In genomic region chr4:25312496-25313193, GRCh38 we compare ENCODE assay signal across 1 cellular context.
TF ChIP-seq lines count a peak whose summit lies in the region.

Gene ZCCHC4, plus strand, starts transcription at chr4:25312774. Its CDS starts 36 bp downstream, at chr4:25312810.

TF ChIP-seq in K562, 482 proteins besides CTCF, POLR2A, EP300 and RAD21 (continued from another document and continues in another):
- TF ChIP-seq CHD7 (IDR thresholded peaks at IDR 0.05; ENCODE audit: low read depth, low read length) (no peak), FOXK2 (conservative IDR thresholded peaks at IDR 0.05 in 1 of 2, IDR thresholded peaks at IDR 0.05 in 1 of 2; ENCODE audit: low read depth in 2 of 2) (peak; percentile 81 to 91), SMAD1 (IDR thresholded peaks at IDR 0.05; ENCODE audit: low read depth, low read length, partially characterized antibody) (peak; percentile 28), TCFL5 (CRISPR knock-in tag; conservative IDR thresholded peaks at IDR 0.05) (no peak), ADNP (tag; IDR thresholded peaks at IDR 0.05) (no peak), RBM39 (optimal IDR thresholded peaks at IDR 0.05; ENCODE audit: low read depth, low read length) (no peak), CREBBP (IDR thresholded peaks at IDR 0.05; ENCODE audit: low read depth, low read length) (no peak), EP400 (IDR thresholded peaks at IDR 0.05) (peak; percentile 80), MECOM (CRISPR knock-in tag; IDR thresholded peaks at IDR 0.05) (no peak), HDGF (IDR thresholded peaks at IDR 0.05) (no peak), ARID3B (CRISPR knock-in tag; IDR thresholded peaks at IDR 0.05; ENCODE audit: borderline replicate concordance) (no peak), LARP7 (IDR thresholded peaks at IDR 0.05) (no peak), ZNF668 (CRISPR knock-in tag; IDR thresholded peaks at IDR 0.05) (no peak), NCOA1 (IDR thresholded peaks at IDR 0.05; ENCODE audit: low read depth) (no peak), ZNF133 (CRISPR knock-in tag; IDR thresholded peaks at IDR 0.05) (no peak), NBN (IDR thresholded peaks at IDR 0.05; ENCODE audit: low read depth) (peak; percentile 66), SMAD2 (IDR thresholded peaks at IDR 0.05; ENCODE audit: low read depth, low read length) (no peak), ZNF143 (CRISPR knock-in tag; IDR thresholded peaks at IDR 0.05) (peak; percentile 61; the same call in 1 of the 2 replicates), ZBTB1 (CRISPR knock-in tag; IDR thresholded peaks at IDR 0.05; ENCODE audit: borderline replicate concordance, low read depth) (peak; percentile 42; the same call in 1 of the 2 replicates), FOXP1 (CRISPR knock-in tag; IDR thresholded peaks at IDR 0.05) (peak; percentile 54), ZNF561 (CRISPR knock-in tag; conservative IDR thresholded peaks at IDR 0.05) (no peak), FOXO4 (CRISPR knock-in tag; IDR thresholded peaks at IDR 0.05) (no peak), SNRNP70 (optimal IDR thresholded peaks at IDR 0.05; ENCODE audit: low read depth, low read length) (no peak), TGIF2 (CRISPR knock-in tag; IDR thresholded peaks at IDR 0.05) (no peak), RFX7 (CRISPR knock-in tag; IDR thresholded peaks at IDR 0.05) (no peak), ZNF174 (CRISPR knock-in tag; IDR thresholded peaks at IDR 0.05) (no peak), ZNF644 (tag; IDR thresholded peaks at IDR 0.05; ENCODE audit: low read depth) (peak; percentile 44; the same call in 1 of the 2 replicates), ZNF717 (CRISPR knock-in tag; IDR thresholded peaks at IDR 0.05) (no peak), ZNF780A (CRISPR knock-in tag; IDR thresholded peaks at IDR 0.05) (no peak), TRIM24 (IDR thresholded peaks at IDR 0.05) (no peak), ATF6 (CRISPR knock-in tag; IDR thresholded peaks at IDR 0.05) (no peak), SNAPC5 (CRISPR knock-in tag; IDR thresholded peaks at IDR 0.05) (no peak), TAF9B (IDR thresholded peaks at IDR 0.05; ENCODE audit: partially characterized antibody) (peak; percentile 95)
- TF ChIP-seq, protein P1, sequence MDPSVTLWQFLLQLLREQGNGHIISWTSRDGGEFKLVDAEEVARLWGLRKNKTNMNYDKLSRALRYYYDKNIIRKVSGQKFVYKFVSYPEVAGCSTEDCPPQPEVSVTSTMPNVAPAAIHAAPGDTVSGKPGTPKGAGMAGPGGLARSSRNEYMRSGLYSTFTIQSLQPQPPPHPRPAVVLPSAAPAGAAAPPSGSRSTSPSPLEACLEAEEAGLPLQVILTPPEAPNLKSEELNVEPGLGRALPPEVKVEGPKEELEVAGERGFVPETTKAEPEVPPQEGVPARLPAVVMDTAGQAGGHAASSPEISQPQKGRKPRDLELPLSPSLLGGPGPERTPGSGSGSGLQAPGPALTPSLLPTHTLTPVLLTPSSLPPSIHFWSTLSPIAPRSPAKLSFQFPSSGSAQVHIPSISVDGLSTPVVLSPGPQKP (CRISPR knock-in tag; IDR thresholded peaks at IDR 0.05) = no peak
- TF ChIP-seq, protein P2, sequence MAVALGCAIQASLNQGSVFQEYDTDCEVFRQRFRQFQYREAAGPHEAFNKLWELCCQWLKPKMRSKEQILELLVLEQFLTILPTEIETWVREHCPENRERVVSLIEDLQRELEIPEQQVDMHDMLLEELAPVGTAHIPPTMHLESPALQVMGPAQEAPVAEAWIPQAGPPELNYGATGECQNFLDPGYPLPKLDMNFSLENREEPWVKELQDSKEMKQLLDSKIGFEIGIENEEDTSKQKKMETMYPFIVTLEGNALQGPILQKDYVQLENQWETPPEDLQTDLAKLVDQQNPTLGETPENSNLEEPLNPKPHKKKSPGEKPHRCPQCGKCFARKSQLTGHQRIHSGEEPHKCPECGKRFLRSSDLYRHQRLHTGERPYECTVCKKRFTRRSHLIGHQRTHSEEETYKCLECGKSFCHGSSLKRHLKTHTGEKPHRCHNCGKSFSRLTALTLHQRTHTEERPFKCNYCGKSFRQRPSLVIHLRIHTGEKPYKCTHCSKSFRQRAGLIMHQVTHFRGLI (CRISPR knock-in tag; IDR thresholded peaks at IDR 0.05) = no peak
- TF ChIP-seq, protein P3, sequence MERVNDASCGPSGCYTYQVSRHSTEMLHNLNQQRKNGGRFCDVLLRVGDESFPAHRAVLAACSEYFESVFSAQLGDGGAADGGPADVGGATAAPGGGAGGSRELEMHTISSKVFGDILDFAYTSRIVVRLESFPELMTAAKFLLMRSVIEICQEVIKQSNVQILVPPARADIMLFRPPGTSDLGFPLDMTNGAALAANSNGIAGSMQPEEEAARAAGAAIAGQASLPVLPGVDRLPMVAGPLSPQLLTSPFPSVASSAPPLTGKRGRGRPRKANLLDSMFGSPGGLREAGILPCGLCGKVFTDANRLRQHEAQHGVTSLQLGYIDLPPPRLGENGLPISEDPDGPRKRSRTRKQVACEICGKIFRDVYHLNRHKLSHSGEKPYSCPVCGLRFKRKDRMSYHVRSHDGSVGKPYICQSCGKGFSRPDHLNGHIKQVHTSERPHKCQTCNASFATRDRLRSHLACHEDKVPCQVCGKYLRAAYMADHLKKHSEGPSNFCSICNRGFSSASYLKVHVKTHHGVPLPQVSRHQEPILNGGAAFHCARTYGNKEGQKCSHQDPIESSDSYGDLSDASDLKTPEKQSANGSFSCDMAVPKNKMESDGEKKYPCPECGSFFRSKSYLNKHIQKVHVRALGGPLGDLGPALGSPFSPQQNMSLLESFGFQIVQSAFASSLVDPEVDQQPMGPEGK (CRISPR knock-in tag; IDR thresholded peaks at IDR 0.05; ENCODE audit: borderline replicate concordance) = no peak
- TF ChIP-seq, protein P4, sequence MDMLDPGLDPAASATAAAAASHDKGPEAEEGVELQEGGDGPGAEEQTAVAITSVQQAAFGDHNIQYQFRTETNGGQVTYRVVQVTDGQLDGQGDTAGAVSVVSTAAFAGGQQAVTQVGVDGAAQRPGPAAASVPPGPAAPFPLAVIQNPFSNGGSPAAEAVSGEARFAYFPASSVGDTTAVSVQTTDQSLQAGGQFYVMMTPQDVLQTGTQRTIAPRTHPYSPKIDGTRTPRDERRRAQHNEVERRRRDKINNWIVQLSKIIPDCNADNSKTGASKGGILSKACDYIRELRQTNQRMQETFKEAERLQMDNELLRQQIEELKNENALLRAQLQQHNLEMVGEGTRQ (CRISPR knock-in tag; IDR thresholded peaks at IDR 0.05) = no peak
